In the genomic region with DNA sequence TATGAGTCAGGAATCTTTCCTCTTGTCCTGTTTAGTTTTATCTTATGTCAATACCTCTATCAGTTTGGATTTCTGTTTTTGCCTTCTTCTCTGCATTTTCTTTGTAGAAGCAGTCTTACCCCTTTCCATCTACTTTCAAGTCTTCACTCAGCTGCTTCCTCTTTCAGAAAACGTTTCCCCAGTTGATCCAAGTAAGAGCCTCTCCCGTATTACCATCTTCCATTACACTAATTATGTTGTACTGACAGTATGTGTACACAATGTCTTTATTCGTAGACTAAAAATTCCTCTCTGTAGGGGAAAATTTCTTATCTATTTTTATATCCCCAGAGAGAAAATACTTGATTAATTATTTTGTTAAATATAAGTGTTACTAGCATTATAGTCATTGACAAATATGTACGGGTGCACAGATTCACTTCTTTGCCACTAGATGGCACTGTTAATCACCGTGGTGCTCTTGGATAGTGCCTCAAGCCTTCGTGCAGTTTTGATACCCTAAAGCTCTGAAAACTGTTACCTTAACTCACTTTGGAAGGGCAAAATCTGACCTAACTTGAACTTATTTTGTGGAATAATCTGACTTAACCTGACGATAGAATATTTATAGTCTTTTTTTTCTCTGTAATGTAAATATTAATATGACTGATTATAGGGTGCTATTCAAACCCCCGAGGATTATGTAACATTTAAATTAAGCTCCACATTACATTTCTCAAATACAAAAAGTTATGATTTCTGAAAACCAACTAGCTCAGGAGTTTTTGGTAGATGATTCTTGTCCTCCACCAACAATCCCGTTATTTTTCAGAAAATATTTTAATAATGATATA, we compare ENCODE assay signal across 8 cellular contexts.
DNase-seq lines count a peak whose midpoint lies in the region; TF ChIP-seq lines count a peak whose summit lies in the region.

No MANE protein-coding gene starts in this region.

- no peaks in the 10 kb centered on the region for H3K4me1 ChIP-seq in HAP-1

- H3K4me1 Mint-ChIP-seq in nephron, result peaks cover 5% of the 10 kb centered on the region

- TF ChIP-seq CTCF in GM12864 (IDR thresholded peaks at IDR 0.05; ENCODE audit: low read depth, low read length, missing control alignments) (peak; percentile 68), nephron (IDR thresholded peaks at IDR 0.05; ENCODE audit: unreplicated experiment in 3 of 3) (peak; percentile 87 to 97 (median 94))

- DNase-seq in AML-193 (lab: John Stamatoyannopoulos, UW) (peak; percentile 74 to 80), GM12864 (ENCODE audit: low read depth) (peak; percentile 4), HAP-1 (ENCODE audit: low spot score in 2 of 2) (peak; percentile 28 to 45), LHCN-M2 (ENCODE audit: low read depth) (peak; percentile 48), SKM-1 treated with dmso at 0.1 percent for 144 hours (lab: John Stamatoyannopoulos, UW; ENCODE audit: unreplicated experiment) (peak; percentile 58), fibroblast of gingiva (ENCODE audit: low read depth) (peak; percentile 21), NK-92 (lab: John Stamatoyannopoulos, UW; ENCODE audit: unreplicated experiment) (no peak)

- peaks cover 4% of the 10 kb centered on the region; the same call in 1 of the 2 replicates for H3K27me3 ChIP-seq in HAP-1 (ENCODE audit: low read depth)

- no peaks in the 10 kb centered on the region for H3K9me3 Mint-ChIP-seq in nephron

- H3K9me3 ChIP-seq in HAP-1, result no peaks in the 10 kb centered on the region

- no peak overlapping the region for H3K4me3 Mint-ChIP-seq in nephron

- no peaks in the 10 kb centered on the region for H3K36me3 ChIP-seq in HAP-1 (replicated peaks)

- H3K27me3 Mint-ChIP-seq in nephron (ENCODE audit: low read depth), result no peaks in the 10 kb centered on the region

- H3K4me3 ChIP-seq in GM12864 (ENCODE audit: low read depth, low read length) (no peak overlapping the region), HAP-1 (no peak overlapping the region)

- in situ Hi-C loops in HAP-1 (cut with MboI; ENCODE audit: low sequenced_read_pairs), result no loop called here

- no peaks in the 10 kb centered on the region for H3K36me3 Mint-ChIP-seq in nephron (ENCODE audit: low read depth)

- H3K27ac Mint-ChIP-seq in nephron, result no peak overlapping the region
